Comparison of ENCODE assay signal across 23 cellular contexts in the genomic region with DNA sequence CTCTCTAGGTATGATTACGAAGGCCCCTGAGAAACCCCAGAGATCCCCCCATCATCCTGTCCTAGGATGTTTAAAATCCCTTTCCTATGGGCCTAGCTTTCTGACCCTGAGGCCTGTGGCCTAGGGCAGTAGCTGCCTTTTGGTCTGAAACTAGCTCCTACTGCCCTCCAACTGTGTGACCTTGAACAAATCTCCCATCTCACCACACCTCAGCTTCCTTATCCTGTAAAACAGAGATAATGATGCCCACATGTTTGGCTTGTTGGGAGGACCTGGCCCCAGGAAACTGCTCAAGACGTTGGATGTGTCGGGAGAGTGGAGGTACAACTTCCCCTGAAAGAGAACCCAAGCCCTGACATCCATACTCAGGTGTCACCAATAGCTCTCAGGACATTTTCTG.
DNase-seq lines count a peak whose midpoint lies in the region; ATAC-seq, FAIRE-seq and TF ChIP-seq lines count a peak whose summit lies in the region.
"Had no signal": no experiment of that assay in that cellular context is flagged by ENCODE, and none has a peak within 500 bp of the region (broad histone marks: within the 10 kb centered on the region; RNA-seq: fewer than 3 reads in every experiment).

No MANE protein-coding gene starts in this region.

- FAIRE-seq in bronchial epithelial cell (lab: Jason Lieb, UNC): peak; percentile 88
- FAIRE-seq in small intestine (lab: Jason Lieb, UNC): no peak
- FAIRE-seq: A549, D721Med, G401.6, GM12891, GM19239 had no signal

- TF ChIP-seq CTCF in bronchial epithelial cell (IDR thresholded peaks at IDR 0.05; ENCODE audit: insufficient read depth, low read length, severe bottlenecking) (no peak), coronary artery (IDR thresholded peaks at IDR 0.05) (no peak), mucosa of descending colon (IDR thresholded peaks at IDR 0.05) (no peak), sigmoid colon (IDR thresholded peaks at IDR 0.05) (no peak), left lung (IDR thresholded peaks at IDR 0.05) (no peak)

- H3K4me3 ChIP-seq in bronchial epithelial cell (ENCODE audit: low read depth, low read length) (no peak overlapping the region), coronary artery (no peak overlapping the region), mucosa of descending colon (no peak overlapping the region), sigmoid colon (no peak overlapping the region), left lung (no peak overlapping the region), small intestine (ENCODE audit: low read depth in 1 of 2, low read length in 2 of 2) (no peak overlapping the region)
- H3K4me3 ChIP-seq: A549; BLaER1 treated with 17β-estradiol and CSF1 and Interleukin-3, amounts not matched to agents 10 nM and 100 nM had no signal

- no peak for TF ChIP-seq POLR2A in sigmoid colon (IDR thresholded peaks at IDR 0.05)

- ATAC-seq in mucosa of descending colon (peak; percentile 68), left lung (no peak), HG03442 (IDR thresholded peaks at IDR 0.05; ENCODE audit: unreplicated experiment) (no peak)
- ATAC-seq: A549; CD8-positive, alpha-beta T cell had no signal

- TF ChIP-seq EP300 in sigmoid colon (IDR thresholded peaks at IDR 0.05): no peak

- DNase-seq in bronchial epithelial cell (ENCODE audit: low read depth): no peak
- DNase-seq in coronary artery (ENCODE audit: low spot score): peak; percentile 9
- DNase-seq in mucosa of descending colon: peak in 1 of 3 donors; percentile 38
- peak; percentile 5 for DNase-seq in sigmoid colon
- DNase-seq in left lung: no peak
- no peak for DNase-seq in small intestine
- DNase-seq in HuH-7.5 (ENCODE audit: low spot score): no peak
- DNase-seq: AML-193; Caco-2; Calu3; CD4-positive, alpha-beta T cell; CD8-positive, alpha-beta T cell; DMS79 treated with DMSO at 0.1 percent for 48 hours; GF-D8 had no signal

- intact Hi-C loops in mucosa of descending colon (cut with DNase I, micrococcal nuclease) (no loop called here), sigmoid colon (cut with DNase I) (no loop called here), left lung (cut with DNase I) (no loop called here)

- no peak overlapping the region for H3K27ac ChIP-seq in coronary artery
- H3K27ac ChIP-seq in sigmoid colon: no peak overlapping the region
- no peak overlapping the region for H3K27ac ChIP-seq in left lung
- no peak overlapping the region for H3K27ac ChIP-seq in small intestine (ENCODE audit: low read depth in 1 of 2, low read length in 1 of 2)
- H3K27ac ChIP-seq: 22Rv1; A549; BLaER1 treated with 17β-estradiol and CSF1 and Interleukin-3, amounts not matched to agents 10 nM and 100 nM; C4-2B had no signal

- H3K9me3 ChIP-seq in mucosa of descending colon (no peaks in the 10 kb centered on the region), sigmoid colon (no peaks in the 10 kb centered on the region), left lung (no peaks in the 10 kb centered on the region), small intestine (ENCODE audit: control insufficient read depth, low read depth) (no peaks in the 10 kb centered on the region)
- H3K9me3 ChIP-seq: A549; BLaER1 treated with 17β-estradiol and CSF1 and Interleukin-3, amounts not matched to agents 10 nM and 100 nM; Caco-2 had no signal

- no peaks in the 10 kb centered on the region for H3K27me3 ChIP-seq in bronchial epithelial cell (ENCODE audit: control insufficient read depth, insufficient read depth, low read length)
- H3K27me3 ChIP-seq in sigmoid colon: no peaks in the 10 kb centered on the region
- H3K27me3 ChIP-seq in left lung: no peaks in the 10 kb centered on the region
- H3K27me3 ChIP-seq in small intestine (ENCODE audit: control insufficient read depth in 2 of 2, insufficient read depth in 2 of 2, low read length in 2 of 2): no peaks in the 10 kb centered on the region
- H3K27me3 ChIP-seq: BLaER1 treated with 17β-estradiol and CSF1 and Interleukin-3, amounts not matched to agents 10 nM and 100 nM had no signal

- 37 to 64% methylated on average over 3 of the region's 3 CpGs for WGBS in sigmoid colon, 2 donors
- 55 to 69% (median 56%) methylated on average over 3 of the region's 3 CpGs for WGBS in small intestine, 3 donors

- peaks cover 13% of the 10 kb centered on the region for H3K4me1 ChIP-seq in mucosa of descending colon (ENCODE audit: low read depth)
- no peaks in the 10 kb centered on the region for H3K4me1 ChIP-seq in sigmoid colon
- no peaks in the 10 kb centered on the region for H3K4me1 ChIP-seq in left lung
- no peaks in the 10 kb centered on the region for H3K4me1 ChIP-seq in small intestine (ENCODE audit: control insufficient read depth in 2 of 2, insufficient read depth in 1 of 2, low read depth in 1 of 2, low read length in 1 of 2)
- H3K4me1 ChIP-seq: A549; BLaER1 treated with 17β-estradiol and CSF1 and Interleukin-3, amounts not matched to agents 10 nM and 100 nM; Caco-2 had no signal

- H3K36me3 ChIP-seq in bronchial epithelial cell (ENCODE audit: control insufficient read depth, insufficient read depth, low read length): no peaks in the 10 kb centered on the region
- no peaks in the 10 kb centered on the region for H3K36me3 ChIP-seq in mucosa of descending colon (ENCODE audit: low read depth)
- H3K36me3 ChIP-seq in sigmoid colon: no peaks in the 10 kb centered on the region
- H3K36me3 ChIP-seq in left lung: no peaks in the 10 kb centered on the region
- H3K36me3 ChIP-seq in small intestine (ENCODE audit: control insufficient read depth in 2 of 2, insufficient read depth in 2 of 2, low read length in 2 of 2): no peaks in the 10 kb centered on the region
- H3K36me3 ChIP-seq: BLaER1 treated with 17β-estradiol and CSF1 and Interleukin-3, amounts not matched to agents 10 nM and 100 nM had no signal

Comparison
In these comparisons a context has a peak if more than half of its experiments do, and no peak if none do; other contexts are left out.
1. DNase-seq: peak in coronary artery (single experiment) and sigmoid colon (single experiment); none in bronchial epithelial cell (single experiment), left lung (0 of 2), small intestine (single experiment) and HuH-7.5 (single experiment).